Comparison of ENCODE assay signal across 24 cellular contexts in genomic region chr3:157819415-157819814, GRCh38.
"Had no signal": no experiment of that assay in that cellular context is flagged by ENCODE, and none has a peak within 500 bp of the region (broad histone marks: within the 10 kb centered on the region; RNA-seq: fewer than 3 reads in every experiment).

No MANE protein-coding gene starts in this region.

- DNase-seq: activated CD4-positive, alpha-beta T cell treated with anti-CD3 and anti-CD28 coated beads, Interleukin-2, amount 10 ng/mL, durations not matched to agents 7 days and 5 days; activated CD4-positive, CD25-positive, alpha-beta regulatory T cell treated with anti-CD3 and anti-CD28 coated beads, Interleukin-2, amount 50 U/mL, for 72 hours; activated CD8-positive, alpha-beta memory T cell treated with anti-CD3 and anti-CD28 coated beads, Interleukin-2, amount 10 ng/mL, durations not matched to agents 7 days and 5 days; activated CD8-positive, alpha-beta T cell treated with anti-CD3 and anti-CD28 coated beads for 36 hours; activated gamma-delta T cell treated with Interleukin-2 at 50 U/mL for 16 hours; activated T-cell treated with anti-CD3 and anti-CD28 coated beads for 4 hours; adrenal gland; colonic mucosa; dorsolateral prefrontal cortex; esophagus squamous epithelium; heart right ventricle; kidney; naive thymus-derived CD8-positive, alpha-beta T cell; psoas muscle; stimulated activated CD4-positive, alpha-beta T cell treated with anti-CD3 and anti-CD28 coated beads, Interleukin-12 subunit alpha, Interleukin-12 subunit beta, amount 100 ng/mL, for 4 hours; stimulated activated CD4-positive, alpha-beta T cell treated with anti-CD3 and anti-CD28 coated beads, Interleukin-4, amount 100 ng/mL, for 4 hours; stimulated activated naive CD8-positive, alpha-beta T cell treated with anti-CD3 and anti-CD28 coated beads, Interleukin-15, Interleukin-2, amounts not matched to agents 100 U/mL and 50 U/mL, for 24 hours; tibial artery had no signal

- H3K36me3 Mint-ChIP-seq: activated CD8-positive, alpha-beta memory T cell treated with anti-CD3 and anti-CD28 coated beads, Interleukin-2, amount 10 ng/mL, durations not matched to agents 7 days and 5 days; activated naive CD4-positive, alpha-beta T cell treated with anti-CD3 and anti-CD28 coated beads, Interleukin-2, amount 50 U/mL, for 24 hours; mesothelial cell of epicardium had no signal

- H3K9me3 Mint-ChIP-seq: activated CD4-positive, alpha-beta T cell treated with anti-CD3 and anti-CD28 coated beads, Interleukin-2, amount 10 ng/mL, durations not matched to agents 7 days and 5 days; activated CD8-positive, alpha-beta T cell treated with anti-CD3 and anti-CD28 coated beads for 36 hours; activated T-helper 1 cell treated with anti-CD3 and anti-CD28 coated beads, Interleukin-12 subunit alpha, Interleukin-12 subunit beta, Interleukin-2, Interleukin-4 antibody, amounts not matched to agents 30 ng/mL and 10 ng/mL and 1 ng/mL, durations not matched to agents 14 hours and 24 hours and 36 hours; central memory CD8-positive, alpha-beta T cell; mesothelial cell of epicardium had no signal

- H3K9me3 ChIP-seq: adrenal gland, colonic mucosa, esophagus squamous epithelium, heart right ventricle, psoas muscle, tibial artery had no signal

- H3K27me3 ChIP-seq: adrenal gland, colonic mucosa, esophagus squamous epithelium, heart right ventricle, tibial artery had no signal

- H3K4me3 ChIP-seq: adrenal gland, colonic mucosa, esophagus squamous epithelium, heart right ventricle, lung, psoas muscle, tibial artery had no signal

- H3K27ac ChIP-seq: adrenal gland, colonic mucosa, dorsolateral prefrontal cortex, esophagus squamous epithelium, heart right ventricle, psoas muscle, tibial artery, VCaP had no signal

- H3K4me1 ChIP-seq: adrenal gland, colonic mucosa, esophagus squamous epithelium, heart right ventricle, psoas muscle had no signal

- H3K36me3 ChIP-seq: adrenal gland, colonic mucosa, esophagus squamous epithelium, heart right ventricle, tibial artery had no signal

- ATAC-seq: activated CD8-positive, alpha-beta memory T cell treated with anti-CD3 and anti-CD28 coated beads, Interleukin-2, amount 10 ng/mL, durations not matched to agents 7 days and 5 days; activated CD8-positive, alpha-beta T cell treated with anti-CD3 and anti-CD28 coated beads for 36 hours; naive thymus-derived CD8-positive, alpha-beta T cell; psoas muscle; stimulated activated naive CD8-positive, alpha-beta T cell treated with anti-CD3 and anti-CD28 coated beads, Interleukin-15, Interleukin-2, amounts not matched to agents 100 U/mL and 50 U/mL, for 24 hours had no signal

- H3K27ac Mint-ChIP-seq: activated CD4-positive, alpha-beta T cell treated with anti-CD3 and anti-CD28 coated beads, Interleukin-2, amount 10 ng/mL, durations not matched to agents 7 days and 5 days; activated CD8-positive, alpha-beta memory T cell treated with anti-CD3 and anti-CD28 coated beads, Interleukin-2, amount 10 ng/mL, durations not matched to agents 7 days and 5 days; activated CD8-positive, alpha-beta T cell treated with anti-CD3 and anti-CD28 coated beads for 36 hours; activated naive CD4-positive, alpha-beta T cell treated with anti-CD3 and anti-CD28 coated beads, Interleukin-2, amount 50 U/mL, for 24 hours; activated T-helper 1 cell treated with anti-CD3 and anti-CD28 coated beads, Interleukin-12 subunit alpha, Interleukin-12 subunit beta, Interleukin-2, Interleukin-4 antibody, amounts not matched to agents 30 ng/mL and 10 ng/mL and 1 ng/mL, durations not matched to agents 14 hours and 24 hours and 36 hours; mesothelial cell of epicardium; naive thymus-derived CD8-positive, alpha-beta T cell had no signal
